1 cellular context compared by ENCODE assay signal in the genomic region with DNA sequence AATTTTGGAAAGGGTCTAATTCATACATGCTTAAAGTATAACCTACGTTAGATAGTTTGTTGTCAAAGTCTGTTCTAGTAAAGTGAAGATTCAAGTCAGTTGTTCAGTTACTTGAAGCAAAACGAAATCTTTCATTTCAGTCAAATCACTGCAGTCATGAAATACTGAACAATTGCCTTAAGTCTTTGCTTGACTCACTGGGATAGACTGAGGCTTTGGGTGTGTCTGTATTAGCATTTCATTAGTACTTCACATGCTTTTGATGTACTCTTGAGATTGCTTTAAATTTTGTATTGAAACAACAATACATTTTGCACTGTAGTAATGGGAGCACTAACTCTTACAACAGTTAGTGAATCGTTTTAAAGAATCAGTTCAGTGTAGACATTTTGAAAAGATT.
TF ChIP-seq lines count a peak whose summit lies in the region.

No MANE protein-coding gene starts in this region.

TF ChIP-seq in GM12878, 131 proteins besides CTCF, POLR2A, EP300 and RAD21 (continued from another document):
- TF ChIP-seq IRF5 (IDR thresholded peaks at IDR 0.05; ENCODE audit: borderline replicate concordance) (no peak), ZNF274 (IDR thresholded peaks at IDR 0.05; ENCODE audit: insufficient read depth, insufficient read length) (no peak), ZBED1 (IDR thresholded peaks at IDR 0.05; ENCODE audit: borderline replicate concordance) (no peak), SIX5 (IDR thresholded peaks at IDR 0.05; ENCODE audit: low read depth, low read length, severe bottlenecking) (no peak), SUZ12 (IDR thresholded peaks at IDR 0.05; ENCODE audit: unreplicated experiment) (no peak), TARDBP (IDR thresholded peaks at IDR 0.05; ENCODE audit: borderline replicate concordance) (no peak), FOXK2 (IDR thresholded peaks at IDR 0.05) (no peak), BCLAF1 (IDR thresholded peaks at IDR 0.05) (no peak), RCOR1 (conservative IDR thresholded peaks at IDR 0.05; ENCODE audit: low read depth, low read length) (no peak), MEF2A (IDR thresholded peaks at IDR 0.05; ENCODE audit: insufficient read depth, low read depth, low read length) (no peak), CHD1 (IDR thresholded peaks at IDR 0.05; ENCODE audit: low read depth, low read length) (no peak), ESRRA (IDR thresholded peaks at IDR 0.05; ENCODE audit: low read length) (no peak), TCF12 (IDR thresholded peaks at IDR 0.05; ENCODE audit: low read depth, low read length) (no peak), YY1 (IDR thresholded peaks at IDR 0.05; ENCODE audit: low read depth, low read length) (no peak)
- TF ChIP-seq, protein P1, sequence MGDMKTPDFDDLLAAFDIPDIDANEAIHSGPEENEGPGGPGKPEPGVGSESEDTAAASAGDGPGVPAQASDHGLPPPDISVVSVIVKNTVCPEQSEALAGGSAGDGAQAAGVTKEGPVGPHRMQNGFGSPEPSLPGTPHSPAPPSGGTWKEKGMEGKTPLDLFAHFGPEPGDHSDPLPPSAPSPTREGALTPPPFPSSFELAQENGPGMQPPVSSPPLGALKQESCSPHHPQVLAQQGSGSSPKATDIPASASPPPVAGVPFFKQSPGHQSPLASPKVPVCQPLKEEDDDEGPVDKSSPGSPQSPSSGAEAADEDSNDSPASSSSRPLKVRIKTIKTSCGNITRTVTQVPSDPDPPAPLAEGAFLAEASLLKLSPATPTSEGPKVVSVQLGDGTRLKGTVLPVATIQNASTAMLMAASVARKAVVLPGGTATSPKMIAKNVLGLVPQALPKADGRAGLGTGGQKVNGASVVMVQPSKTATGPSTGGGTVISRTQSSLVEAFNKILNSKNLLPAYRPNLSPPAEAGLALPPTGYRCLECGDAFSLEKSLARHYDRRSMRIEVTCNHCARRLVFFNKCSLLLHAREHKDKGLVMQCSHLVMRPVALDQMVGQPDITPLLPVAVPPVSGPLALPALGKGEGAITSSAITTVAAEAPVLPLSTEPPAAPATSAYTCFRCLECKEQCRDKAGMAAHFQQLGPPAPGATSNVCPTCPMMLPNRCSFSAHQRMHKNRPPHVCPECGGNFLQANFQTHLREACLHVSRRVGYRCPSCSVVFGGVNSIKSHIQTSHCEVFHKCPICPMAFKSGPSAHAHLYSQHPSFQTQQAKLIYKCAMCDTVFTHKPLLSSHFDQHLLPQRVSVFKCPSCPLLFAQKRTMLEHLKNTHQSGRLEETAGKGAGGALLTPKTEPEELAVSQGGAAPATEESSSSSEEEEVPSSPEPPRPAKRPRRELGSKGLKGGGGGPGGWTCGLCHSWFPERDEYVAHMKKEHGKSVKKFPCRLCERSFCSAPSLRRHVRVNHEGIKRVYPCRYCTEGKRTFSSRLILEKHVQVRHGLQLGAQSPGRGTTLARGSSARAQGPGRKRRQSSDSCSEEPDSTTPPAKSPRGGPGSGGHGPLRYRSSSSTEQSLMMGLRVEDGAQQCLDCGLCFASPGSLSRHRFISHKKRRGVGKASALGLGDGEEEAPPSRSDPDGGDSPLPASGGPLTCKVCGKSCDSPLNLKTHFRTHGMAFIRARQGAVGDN (IDR thresholded peaks at IDR 0.05): no peak
TF ChIP-seq in GM12878: peak in this region for 0.
